Comparison of ENCODE assay signal across 28 cellular contexts in genomic region chr7:6031567-6031966, GRCh38. TPM values are rescaled to one million over a fixed set of nuclear protein-coding genes. Genes with fewer than 3 reads are reported as not detected.
DNase-seq lines count a peak whose midpoint lies in the region; ATAC-seq lines count a peak whose summit lies in the region.
"Had no signal": no experiment of that assay in that cellular context is flagged by ENCODE, and none has a peak within 500 bp of the region (broad histone marks: within the 10 kb centered on the region; RNA-seq: fewer than 3 reads in every experiment).

No MANE protein-coding gene starts in this region.

- H3K27ac ChIP-seq in CD4-positive, alpha-beta memory T cell (ENCODE audit: low read depth, low read length), result no peak overlapping the region
- H3K27ac ChIP-seq: KMS-11, neutrophil, tibial nerve had no signal

- H3K36me3 Mint-ChIP-seq in T-helper 2 cell treated with Interferon-gamma antibody and Interleukin-4, amounts not matched to agents 5 μg/mL and 100 μg/mL, for 36 hours (ENCODE audit: low read depth), result peaks cover 54% of the 10 kb centered on the region
- H3K36me3 Mint-ChIP-seq in CD4-positive, alpha-beta memory T cell, result peaks cover 50 to 78% of the 10 kb centered on the region in 2 donors
- H3K36me3 Mint-ChIP-seq in activated CD8-positive, alpha-beta T cell treated with anti-CD3 and anti-CD28 coated beads, Interleukin-2, amount 10 ng/mL, durations not matched to agents 7 days and 5 days (ENCODE audit: low read depth), result peaks cover 59% of the 10 kb centered on the region
- peaks cover 12 to 13% of the 10 kb centered on the region in 2 donors for H3K36me3 Mint-ChIP-seq in naive B cell

- H3K36me3 ChIP-seq in CD4-positive, alpha-beta memory T cell (ENCODE audit: insufficient read depth, low read length), result peaks cover 45% of the 10 kb centered on the region

- CTCF ChIA-PET in CD4-positive, alpha-beta memory T cell (lab: Charles Lee; ENCODE audit: partially characterized antibody), result interaction anchor here (1.0 kb wide), 1 partner anchor 175 kb away, joined by 3 read pairs; no protein-coding TSS in a partner anchor
- CTCF ChIA-PET in activated CD8-positive, alpha-beta T cell treated with anti-CD3 and anti-CD28 coated beads, Interleukin-2, amount 10 ng/mL, durations not matched to agents 7 days and 5 days (lab: Charles Lee), result interaction anchor here (1.2 to 1.3 kb wide), 2 partner anchors 23 to 25 kb away, joined by 3 read pairs; partner anchors contain the start of genes AIMP2 and PMS2

- ATAC-seq in activated CD8-positive, alpha-beta T cell treated with anti-CD3 and anti-CD28 coated beads, Interleukin-2, amount 10 ng/mL, durations not matched to agents 7 days and 5 days, result no peak
- no peak for ATAC-seq in naive B cell (ENCODE audit: low read depth in 2 of 2)
- ATAC-seq in GM19452 (IDR thresholded peaks at IDR 0.05; ENCODE audit: unreplicated experiment), result no peak
- ATAC-seq: activated CD8-positive, alpha-beta memory T cell treated with anti-CD3 and anti-CD28 coated beads, Interleukin-2, amount 10 ng/mL, durations not matched to agents 7 days and 5 days; esophagus mucosa; HCT116; mucosa of descending colon had no signal

- H3K27me3 ChIP-seq in CD4-positive, alpha-beta memory T cell (ENCODE audit: insufficient read depth, low read length), result no peaks in the 10 kb centered on the region
- H3K27me3 ChIP-seq: neutrophil, tibial nerve had no signal

- H3K4me1 Mint-ChIP-seq in T-helper 2 cell treated with Interferon-gamma antibody and Interleukin-4, amounts not matched to agents 5 μg/mL and 100 μg/mL, for 36 hours (ENCODE audit: low read depth), result peaks cover 8% of the 10 kb centered on the region
- H3K4me1 Mint-ChIP-seq in CD4-positive, alpha-beta memory T cell, result peaks cover 12 to 28% (median 17%) of the 10 kb centered on the region in 4 donors
- peaks cover 25% of the 10 kb centered on the region for H3K4me1 Mint-ChIP-seq in activated CD8-positive, alpha-beta T cell treated with anti-CD3 and anti-CD28 coated beads, Interleukin-2, amount 10 ng/mL, durations not matched to agents 7 days and 5 days (ENCODE audit: low read depth)
- H3K4me1 Mint-ChIP-seq in naive B cell, result peaks cover 8 to 18% (median 12%) of the 10 kb centered on the region in 3 donors

- H3K4me1 ChIP-seq in CD4-positive, alpha-beta memory T cell (ENCODE audit: insufficient read depth, low read length), result peaks cover 15% of the 10 kb centered on the region
- H3K4me1 ChIP-seq: Caco-2 had no signal

- peak overlapping the region; percentile 13 for H3K27ac Mint-ChIP-seq in T-helper 2 cell treated with Interferon-gamma antibody and Interleukin-4, amounts not matched to agents 5 μg/mL and 100 μg/mL, for 36 hours
- H3K27ac Mint-ChIP-seq in CD4-positive, alpha-beta memory T cell, result peak overlapping the region in 6 of 7 donors; percentile 16 to 84 (median 56)
- peak overlapping the region; percentile 14 for H3K27ac Mint-ChIP-seq in activated CD8-positive, alpha-beta T cell treated with anti-CD3 and anti-CD28 coated beads, Interleukin-2, amount 10 ng/mL, durations not matched to agents 7 days and 5 days
- peak overlapping the region in 5 of 6 donors; percentile 28 to 81 (median 50) for H3K27ac Mint-ChIP-seq in naive B cell
- H3K27ac Mint-ChIP-seq: activated B cell treated with CpG ODN at 0.5 μM for 24 hours; activated CD8-positive, alpha-beta memory T cell treated with anti-CD3 and anti-CD28 coated beads, Interleukin-2, amount 10 ng/mL, durations not matched to agents 7 days and 5 days; activated naive CD4-positive, alpha-beta T cell treated with anti-CD3 and anti-CD28 coated beads for 36 hours; stimulated activated naive CD8-positive, alpha-beta T cell treated with anti-CD3 and anti-CD28 coated beads, Interleukin-15, Interleukin-2, amounts not matched to agents 100 ng/mL and 50 ng/mL, for 24 hours had no signal

- intact Hi-C loops in CD4-positive, alpha-beta memory T cell (cut with micrococcal nuclease), result no loop called here

- no peak overlapping the region for H3K4me3 Mint-ChIP-seq in T-helper 2 cell treated with Interferon-gamma antibody and Interleukin-4, amounts not matched to agents 5 μg/mL and 100 μg/mL, for 36 hours
- H3K4me3 Mint-ChIP-seq in CD4-positive, alpha-beta memory T cell, result no peak overlapping the region
- no peak overlapping the region for H3K4me3 Mint-ChIP-seq in activated CD8-positive, alpha-beta T cell treated with anti-CD3 and anti-CD28 coated beads, Interleukin-2, amount 10 ng/mL, durations not matched to agents 7 days and 5 days
- no peak overlapping the region for H3K4me3 Mint-ChIP-seq in naive B cell
- H3K4me3 Mint-ChIP-seq: activated B cell treated with CpG ODN at 0.5 μM for 24 hours; activated CD8-positive, alpha-beta memory T cell treated with anti-CD3 and anti-CD28 coated beads, Interleukin-2, amount 10 ng/mL, durations not matched to agents 7 days and 5 days; activated naive CD4-positive, alpha-beta T cell treated with anti-CD3 and anti-CD28 coated beads for 36 hours; stimulated activated naive CD8-positive, alpha-beta T cell treated with anti-CD3 and anti-CD28 coated beads, Interleukin-15, Interleukin-2, amounts not matched to agents 100 ng/mL and 50 ng/mL, for 24 hours had no signal

- no peaks in the 10 kb centered on the region for H3K9me3 ChIP-seq in CD4-positive, alpha-beta memory T cell (ENCODE audit: control insufficient read depth in 1 of 2, low read length in 2 of 2)
- H3K9me3 ChIP-seq: Caco-2, mucosa of descending colon, neutrophil, tibial nerve had no signal

- no peaks in the 10 kb centered on the region for H3K9me3 Mint-ChIP-seq in T-helper 2 cell treated with Interferon-gamma antibody and Interleukin-4, amounts not matched to agents 5 μg/mL and 100 μg/mL, for 36 hours
- no peaks in the 10 kb centered on the region for H3K9me3 Mint-ChIP-seq in CD4-positive, alpha-beta memory T cell
- no peaks in the 10 kb centered on the region for H3K9me3 Mint-ChIP-seq in activated CD8-positive, alpha-beta T cell treated with anti-CD3 and anti-CD28 coated beads, Interleukin-2, amount 10 ng/mL, durations not matched to agents 7 days and 5 days (ENCODE audit: insufficient read depth)
- no peaks in the 10 kb centered on the region for H3K9me3 Mint-ChIP-seq in naive B cell
- H3K9me3 Mint-ChIP-seq: activated B cell treated with CpG ODN at 0.5 μM for 24 hours; activated naive CD4-positive, alpha-beta T cell treated with anti-CD3 and anti-CD28 coated beads for 36 hours; stimulated activated naive CD8-positive, alpha-beta T cell treated with anti-CD3 and anti-CD28 coated beads, Interleukin-15, Interleukin-2, amounts not matched to agents 100 ng/mL and 50 ng/mL, for 24 hours had no signal

- no peak overlapping the region for H3K4me3 ChIP-seq in CD4-positive, alpha-beta memory T cell (ENCODE audit: low read length in 2 of 2)
- H3K4me3 ChIP-seq: mucosa of descending colon, tibial nerve had no signal

- no peak for DNase-seq in T-helper 2 cell treated with Interferon-gamma antibody and Interleukin-4, amounts not matched to agents 5 μg/mL and 100 μg/mL, for 36 hours (ENCODE audit: low spot score)
- DNase-seq in T-helper 2 cell, result no peak
- DNase-seq in CD4-positive, alpha-beta memory T cell, result no peak
- DNase-seq in activated CD8-positive, alpha-beta T cell treated with anti-CD3 and anti-CD28 coated beads, Interleukin-2, amount 10 ng/mL, durations not matched to agents 7 days and 5 days, result no peak
- DNase-seq in naive B cell, result no peak
- no peak for DNase-seq in middle frontal gyrus (ENCODE audit: extremely low spot score, low spot score)
- DNase-seq in effector CD8-positive, alpha-beta T cell (lab: John Stamatoyannopoulos, UW), result no peak
- DNase-seq: 8988T; activated B cell treated with CpG ODN at 0.5 μM for 24 hours; activated CD8-positive, alpha-beta memory T cell treated with anti-CD3 and anti-CD28 coated beads, Interleukin-2, amount 10 ng/mL, durations not matched to agents 7 days and 5 days; activated naive CD4-positive, alpha-beta T cell treated with anti-CD3 and anti-CD28 coated beads for 36 hours; Caco-2; cerebellar nuclear complex; DND-41; effector CD4-positive, alpha-beta T cell; foreskin melanocyte; mucosa of descending colon; NCI-H2171; NCI-H524; small intestine had no signal

- no peaks in the 10 kb centered on the region for H3K27me3 Mint-ChIP-seq in T-helper 2 cell treated with Interferon-gamma antibody and Interleukin-4, amounts not matched to agents 5 μg/mL and 100 μg/mL, for 36 hours (ENCODE audit: low read depth)
- H3K27me3 Mint-ChIP-seq in CD4-positive, alpha-beta memory T cell, result no peaks in the 10 kb centered on the region
- no peaks in the 10 kb centered on the region for H3K27me3 Mint-ChIP-seq in activated CD8-positive, alpha-beta T cell treated with anti-CD3 and anti-CD28 coated beads, Interleukin-2, amount 10 ng/mL, durations not matched to agents 7 days and 5 days (ENCODE audit: low read depth)
- no peaks in the 10 kb centered on the region for H3K27me3 Mint-ChIP-seq in naive B cell
- H3K27me3 Mint-ChIP-seq: activated B cell treated with CpG ODN at 0.5 μM for 24 hours; activated CD8-positive, alpha-beta memory T cell treated with anti-CD3 and anti-CD28 coated beads, Interleukin-2, amount 10 ng/mL, durations not matched to agents 7 days and 5 days; stimulated activated naive CD8-positive, alpha-beta T cell treated with anti-CD3 and anti-CD28 coated beads, Interleukin-15, Interleukin-2, amounts not matched to agents 100 ng/mL and 50 ng/mL, for 24 hours had no signal

- POLR2A ChIA-PET in CD4-positive, alpha-beta memory T cell (lab: Charles Lee; ENCODE audit: partially characterized antibody), result interaction anchor here (1.0 kb wide), 1 partner anchor 13 kb away, joined by 3 read pairs; no protein-coding TSS in a partner anchor
- POLR2A ChIA-PET in activated CD8-positive, alpha-beta T cell treated with anti-CD3 and anti-CD28 coated beads, Interleukin-2, amount 10 ng/mL, durations not matched to agents 7 days and 5 days (lab: Charles Lee), result no interaction called here

RNA-seq across cellular contexts. Expression of gene ANKRD61, which starts 0.4 kb away (rescaled TPM):
- total RNA-seq in CD4-positive, alpha-beta memory T cell, result not detected
- polyA plus RNA-seq in CD4-positive, alpha-beta memory T cell, result under 1 TPM in 1 of 2 donors, not detected in 1; 0.40 TPM
- under 1 TPM; 0.26 to 0.29 TPM for total RNA-seq in activated CD8-positive, alpha-beta T cell treated with anti-CD3 and anti-CD28 coated beads, Interleukin-2, amount 10 ng/mL, durations not matched to agents 7 days and 5 days
- under 1 TPM in 4 of 6 donors, not detected in 2; 0.25 to 0.85 (median 0.41) TPM for polyA plus RNA-seq in naive B cell (ENCODE audit: low read depth in 6 of 6)
- total RNA-seq: activated B cell treated with CpG ODN at 0.5 μM for 24 hours; activated naive CD4-positive, alpha-beta T cell treated with anti-CD3 and anti-CD28 coated beads for 36 hours; esophagus mucosa; liver; mucosa of descending colon had no signal

RNA-seq across cellular contexts. Expression of gene AIMP2, which starts 22.5 kb away (rescaled TPM):
- total RNA-seq in CD4-positive, alpha-beta memory T cell, result 10 to 100 TPM; 10.7 to 10.8 TPM
- polyA plus RNA-seq in CD4-positive, alpha-beta memory T cell, result 10 to 100 TPM; 20.1 to 20.8 TPM
- total RNA-seq in activated CD8-positive, alpha-beta T cell treated with anti-CD3 and anti-CD28 coated beads, Interleukin-2, amount 10 ng/mL, durations not matched to agents 7 days and 5 days, result 10 to 100 TPM; 39.3 to 41.7 TPM
- polyA plus RNA-seq in naive B cell (ENCODE audit: low read depth in 6 of 6), result 10 to 100 TPM; 14.2 to 24.3 (median 17.1) TPM

RNA-seq across cellular contexts. Expression of gene PMS2, which starts 22.7 kb away (rescaled TPM):
- 10 to 100 TPM; 22.7 to 23.2 TPM for total RNA-seq in CD4-positive, alpha-beta memory T cell
- 10 to 100 TPM in 1 of 2 donors, 1 to 10 TPM in 1; 7.6 to 14.2 TPM for polyA plus RNA-seq in CD4-positive, alpha-beta memory T cell
- total RNA-seq in activated CD8-positive, alpha-beta T cell treated with anti-CD3 and anti-CD28 coated beads, Interleukin-2, amount 10 ng/mL, durations not matched to agents 7 days and 5 days, result 10 to 100 TPM; 19.4 to 21.1 TPM
- 10 to 100 TPM in 3 of 6 donors, 1 to 10 TPM in 3; 2.9 to 12.9 (median 10.1) TPM for polyA plus RNA-seq in naive B cell (ENCODE audit: low read depth in 6 of 6)

RNA-seq across cellular contexts. Expression of gene EIF2AK1, which starts 27.4 kb away (rescaled TPM):
- total RNA-seq in CD4-positive, alpha-beta memory T cell, result 10 to 100 TPM; 69.9 to 77.0 TPM
- 10 to 100 TPM; 79.4 to 90.7 TPM for polyA plus RNA-seq in CD4-positive, alpha-beta memory T cell
- 100 to 1,000 TPM in 1 of 2 experiments, 10 to 100 TPM in 1; 96.0 to 103 TPM for total RNA-seq in activated CD8-positive, alpha-beta T cell treated with anti-CD3 and anti-CD28 coated beads, Interleukin-2, amount 10 ng/mL, durations not matched to agents 7 days and 5 days
- polyA plus RNA-seq in naive B cell (ENCODE audit: low read depth in 6 of 6), result 100 to 1,000 TPM in 1 of 6 donors, 10 to 100 TPM in 5; 72.1 to 104 (median 92.5) TPM
